ENCODE assay signal across 8 cellular contexts in the genomic region with DNA sequence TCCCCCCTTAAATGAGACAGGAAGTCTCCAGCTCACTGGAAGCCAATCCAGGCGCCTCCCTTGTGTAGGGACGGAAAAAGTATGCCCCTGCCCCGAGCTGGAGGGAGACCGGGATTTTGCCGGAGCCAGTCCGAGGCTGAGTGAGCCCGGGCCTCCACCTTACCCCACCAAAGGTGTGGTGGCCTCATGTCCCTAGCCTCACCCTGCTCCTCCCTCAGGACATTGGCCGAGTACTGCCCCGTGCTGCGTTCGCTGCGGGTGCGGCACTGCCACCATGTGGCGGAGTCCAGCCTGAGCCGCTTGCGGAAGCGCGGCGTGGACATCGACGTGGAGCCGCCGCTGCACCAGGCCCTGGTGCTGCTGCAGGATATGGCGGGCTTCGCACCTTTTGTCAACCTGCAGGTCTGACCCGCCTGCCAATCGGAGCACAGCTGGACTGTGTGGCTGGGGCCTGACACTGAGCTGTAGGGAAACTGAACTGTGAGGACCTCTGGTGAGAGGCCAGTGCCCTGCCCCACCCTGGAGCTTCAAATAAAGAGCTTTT. TPM values are rescaled to one million over a fixed set of nuclear protein-coding genes. Genes with fewer than 3 reads are reported as not detected.
DNase-seq lines count a peak whose midpoint lies in the region; ATAC-seq lines count a peak whose summit lies in the region.

No MANE protein-coding gene starts in this region.

- DNase-seq in SKM-1 treated with dmso at 0.1 percent for 144 hours (lab: John Stamatoyannopoulos, UW; ENCODE audit: unreplicated experiment) (peak; percentile 73), SKM-1 (lab: John Stamatoyannopoulos, UW; ENCODE audit: unreplicated experiment) (no peak), KG1 (lab: John Stamatoyannopoulos, UW) (peak; percentile 25), midbrain (lab: John Stamatoyannopoulos, UW) (peak; percentile 69)
- DNase-seq in activated CD4-positive, alpha-beta T cell treated with anti-CD3 and anti-CD28 coated beads, Interleukin-2, amount 50 U/mL, for 48 hours = peak; percentile 66 to 73

- H3K27me3 ChIP-seq in esophagus (ENCODE audit: control insufficient read depth in 1 of 2, insufficient read depth in 2 of 2, low read length in 2 of 2) = no peaks in the 10 kb centered on the region

- H3K27ac ChIP-seq in esophagus (ENCODE audit: low read depth in 2 of 2, low read length in 1 of 2) = peak overlapping the region; percentile 94
- H3K27ac ChIP-seq in temporal lobe (ENCODE audit: low read depth, low read length) = peak overlapping the region; percentile 1

- peak overlapping the region; percentile 47 to 81 for H3K4me3 ChIP-seq in esophagus (ENCODE audit: low read depth in 1 of 2, low read length in 2 of 2)

- 7% methylated on average over 27 of the region's 27 CpGs for WGBS in esophagus, 2 donors

- peaks cover 18 to 25% of the 10 kb centered on the region in 2 donors for H3K4me1 ChIP-seq in esophagus (ENCODE audit: control insufficient read depth in 2 of 2, insufficient read depth in 2 of 2, low read length in 1 of 2)

- ATAC-seq in HG03354 (IDR thresholded peaks at IDR 0.05; ENCODE audit: poor library complexity, severe bottlenecking, unreplicated experiment) = no peak

- H3K36me3 ChIP-seq in esophagus (ENCODE audit: control insufficient read depth in 2 of 2, insufficient read depth in 2 of 2, low read length in 1 of 2) = peaks cover 6 to 10% of the 10 kb centered on the region in 2 donors

- H3K9me3 ChIP-seq in esophagus (ENCODE audit: control insufficient read depth in 2 of 2, insufficient read depth in 1 of 2, low read depth in 1 of 2, low read length in 1 of 2) = peaks cover 0 to 5% of the 10 kb centered on the region in 2 donors

RNA-seq across cellular contexts. Expression of a gene that starts 2.0 kb away (rescaled TPM):
- polyA plus RNA-seq in esophagus = 10 to 100 TPM in 1 of 2 donors, 1 to 10 TPM in 1; 6.3 to 15.2 TPM
- total RNA-seq in temporal lobe = 13.8 TPM

RNA-seq across cellular contexts. Expression of a gene that starts 4.1 kb away (rescaled TPM):
- polyA plus RNA-seq in esophagus = 1 to 10 TPM; 1.1 to 2.1 TPM
- total RNA-seq in temporal lobe = 99.6 TPM

RNA-seq across cellular contexts. Expression of a gene that starts 9.7 kb away (rescaled TPM):
- polyA plus RNA-seq in esophagus = 10 to 100 TPM; 16.3 to 30.3 TPM
- 50.9 TPM for total RNA-seq in temporal lobe

RNA-seq across cellular contexts. Expression of a gene that starts 27.2 kb away (rescaled TPM):
- 10 to 100 TPM; 11.4 to 22.6 TPM for polyA plus RNA-seq in esophagus
- total RNA-seq in temporal lobe = 1.5 TPM

RNA-seq across cellular contexts. Expression of a gene that starts 28.7 kb away (rescaled TPM):
- polyA plus RNA-seq in esophagus = under 1 TPM; 0.37 to 0.65 TPM
- total RNA-seq in temporal lobe = under 0.01 TPM
